1 cellular context compared by ENCODE assay signal in genomic region chr14:75427126-75427481, GRCh38.
TF ChIP-seq lines count a peak whose summit lies in the region.

No MANE protein-coding gene starts in this region.

TF ChIP-seq in IMR-90, 13 proteins besides CTCF, POLR2A, EP300 and RAD21 (continued from another document):
- TF ChIP-seq MXI1 (IDR thresholded peaks at IDR 0.05; ENCODE audit: borderline replicate concordance, low read depth, low read length) (no peak), CHD1 (IDR thresholded peaks at IDR 0.05; ENCODE audit: low read depth, low read length) (no peak), NFE2L2 (IDR thresholded peaks at IDR 0.05; ENCODE audit: low read depth, low read length) (no peak), BHLHE40 (IDR thresholded peaks at IDR 0.05; ENCODE audit: low read depth, low read length) (no peak), RCOR1 (IDR thresholded peaks at IDR 0.05; ENCODE audit: insufficient replicate concordance, low read length) (no peak)
